ENCODE assay signal across 17 cellular contexts in genomic region chr12:96215933-96216273, GRCh38. TPM values are rescaled to one million over a fixed set of nuclear protein-coding genes. Genes with fewer than 3 reads are reported as not detected.
DNase-seq lines count a peak whose midpoint lies in the region; ATAC-seq lines count a peak whose summit lies in the region.
"Had no signal": no experiment of that assay in that cellular context is flagged by ENCODE, and none has a peak within 500 bp of the region (broad histone marks: within the 10 kb centered on the region; RNA-seq: fewer than 3 reads in every experiment).

No MANE protein-coding gene starts in this region.

- POLR2A ChIA-PET in activated CD8-positive, alpha-beta T cell treated with anti-CD3 and anti-CD28 coated beads, Interleukin-2, amount 10 ng/mL, durations not matched to agents 7 days and 5 days (lab: Charles Lee): interaction anchor here (0.8 to 1.0 kb wide), 3 partner anchors 26 to 185 kb away, joined by 3 to 4 read pairs (median 3); partner anchors contain the start of gene CDK17

- H3K27ac Mint-ChIP-seq in activated T-helper 17 cell treated with anti-CD3 and anti-CD28 coated beads, Interleukin-2, amount 50 U/mL, for 72 hours: peak overlapping the region; percentile 90
- no peak overlapping the region for H3K27ac Mint-ChIP-seq in activated CD8-positive, alpha-beta T cell treated with anti-CD3 and anti-CD28 coated beads, Interleukin-2, amount 10 ng/mL, durations not matched to agents 7 days and 5 days

- H3K27ac ChIP-seq in ACC112 (ENCODE audit: low read depth, low read length): 0 out of 2 replicates have a peak overlapping the region, but pooled peaks have one; percentile 5
- peak overlapping the region; percentile 29; the same call in 1 of the 2 replicates for H3K27ac ChIP-seq in BLaER1
- H3K27ac ChIP-seq: C4-2B, colonic mucosa, foreskin keratinocyte, ovary, SK-N-MC, thyroid gland had no signal

- H4K20me1 ChIP-seq in BLaER1: peaks cover 45% of the 10 kb centered on the region

- CTCF ChIA-PET in activated CD8-positive, alpha-beta T cell treated with anti-CD3 and anti-CD28 coated beads, Interleukin-2, amount 10 ng/mL, durations not matched to agents 7 days and 5 days (lab: Charles Lee): interaction anchor here (0.6 to 7.9 kb wide), 60 partner anchors 8 to 309 kb away, joined by 3 to 130 read pairs (median 5); partner anchors contain the start of genes CDK17 and CFAP54

- no peak for ATAC-seq in activated T-helper 17 cell treated with anti-CD3 and anti-CD28 coated beads, Interleukin-2, amount 50 U/mL, for 72 hours (replicated peaks)
- no peak for ATAC-seq in left lobe of liver
- no peak for ATAC-seq in activated CD8-positive, alpha-beta T cell treated with anti-CD3 and anti-CD28 coated beads, Interleukin-2, amount 10 ng/mL, durations not matched to agents 7 days and 5 days
- no peak for ATAC-seq in GM19328 (IDR thresholded peaks at IDR 0.05; ENCODE audit: unreplicated experiment)

- DNase-seq in left lobe of liver (ENCODE audit: low spot score) (peak; percentile 19), retina (no peak), HuH-7 (ENCODE audit: low spot score) (no peak)
- no peak for DNase-seq in activated CD8-positive, alpha-beta T cell treated with anti-CD3 and anti-CD28 coated beads, Interleukin-2, amount 10 ng/mL, durations not matched to agents 7 days and 5 days

- no peaks in the 10 kb centered on the region for H3K9me3 ChIP-seq in BLaER1
- H3K9me3 ChIP-seq: colonic mucosa, ovary, thyroid gland had no signal

- peaks cover 61% of the 10 kb centered on the region for H3K4me1 Mint-ChIP-seq in activated T-helper 17 cell treated with anti-CD3 and anti-CD28 coated beads, Interleukin-2, amount 50 U/mL, for 72 hours
- H3K4me1 Mint-ChIP-seq in activated CD8-positive, alpha-beta T cell treated with anti-CD3 and anti-CD28 coated beads, Interleukin-2, amount 10 ng/mL, durations not matched to agents 7 days and 5 days (ENCODE audit: low read depth): peaks cover 50% of the 10 kb centered on the region

- H3K79me2 ChIP-seq in ACC112 (ENCODE audit: control insufficient read depth, insufficient read depth, low read length, unreplicated experiment): peaks cover 88% of the 10 kb centered on the region

- H3K4me1 ChIP-seq in ACC112 (ENCODE audit: control insufficient read depth, insufficient read depth, low read length, unreplicated experiment): peaks cover 57% of the 10 kb centered on the region
- H3K4me1 ChIP-seq in BLaER1: peaks cover 56% of the 10 kb centered on the region
- H3K4me1 ChIP-seq: colonic mucosa had no signal

- H3K36me3 Mint-ChIP-seq in activated T-helper 17 cell treated with anti-CD3 and anti-CD28 coated beads, Interleukin-2, amount 50 U/mL, for 72 hours (ENCODE audit: low read depth): peaks cover 88% of the 10 kb centered on the region
- H3K36me3 Mint-ChIP-seq in activated CD8-positive, alpha-beta T cell treated with anti-CD3 and anti-CD28 coated beads, Interleukin-2, amount 10 ng/mL, durations not matched to agents 7 days and 5 days (ENCODE audit: low read depth): peaks cover 4% of the 10 kb centered on the region
- H3K36me3 Mint-ChIP-seq: activated naive CD4-positive, alpha-beta T cell treated with anti-CD3 and anti-CD28 coated beads, Interleukin-2, amount 50 U/mL, for 72 hours had no signal

- no peaks in the 10 kb centered on the region for H3K9me3 Mint-ChIP-seq in activated T-helper 17 cell treated with anti-CD3 and anti-CD28 coated beads, Interleukin-2, amount 50 U/mL, for 72 hours
- H3K9me3 Mint-ChIP-seq in activated CD8-positive, alpha-beta T cell treated with anti-CD3 and anti-CD28 coated beads, Interleukin-2, amount 10 ng/mL, durations not matched to agents 7 days and 5 days (ENCODE audit: insufficient read depth): no peaks in the 10 kb centered on the region
- H3K9me3 Mint-ChIP-seq: activated naive CD4-positive, alpha-beta T cell treated with anti-CD3 and anti-CD28 coated beads, Interleukin-2, amount 50 U/mL, for 72 hours; GM23338 had no signal

- peak overlapping the region; percentile 44; the same call in 1 of the 2 replicates for H3K9ac ChIP-seq in BLaER1

- H3K36me3 ChIP-seq in ACC112 (ENCODE audit: insufficient read depth, low read length) (peaks cover 12% of the 10 kb centered on the region; the same call in 1 of the 2 replicates), BLaER1 (peaks cover 38% of the 10 kb centered on the region)
- H3K36me3 ChIP-seq: colonic mucosa, ovary, thyroid gland had no signal

- H2AFZ ChIP-seq in ACC112 (ENCODE audit: low read length, unreplicated experiment): no peak overlapping the region
- H2AFZ ChIP-seq: GM23338 had no signal

- no peak overlapping the region for H3K4me3 ChIP-seq in ACC112 (ENCODE audit: low read depth, low read length)
- no peak overlapping the region for H3K4me3 ChIP-seq in BLaER1
- H3K4me3 ChIP-seq: colonic mucosa, GM23338, ovary, SK-N-MC, thyroid gland had no signal

- H3K4me3 Mint-ChIP-seq in activated T-helper 17 cell treated with anti-CD3 and anti-CD28 coated beads, Interleukin-2, amount 50 U/mL, for 72 hours: peak overlapping the region; percentile 82
- no peak overlapping the region for H3K4me3 Mint-ChIP-seq in activated CD8-positive, alpha-beta T cell treated with anti-CD3 and anti-CD28 coated beads, Interleukin-2, amount 10 ng/mL, durations not matched to agents 7 days and 5 days

- no peaks in the 10 kb centered on the region for H3K27me3 ChIP-seq in ACC112 (ENCODE audit: insufficient read depth, low read length)
- H3K27me3 ChIP-seq in BLaER1: no peaks in the 10 kb centered on the region
- H3K27me3 ChIP-seq: brain microvascular endothelial cell, colonic mucosa, foreskin keratinocyte, ovary, thyroid gland had no signal

- H3K27me3 Mint-ChIP-seq in activated T-helper 17 cell treated with anti-CD3 and anti-CD28 coated beads, Interleukin-2, amount 50 U/mL, for 72 hours: no peaks in the 10 kb centered on the region
- H3K27me3 Mint-ChIP-seq in activated CD8-positive, alpha-beta T cell treated with anti-CD3 and anti-CD28 coated beads, Interleukin-2, amount 10 ng/mL, durations not matched to agents 7 days and 5 days (ENCODE audit: low read depth): no peaks in the 10 kb centered on the region

- peak overlapping the region; percentile 88 for H3K4me2 ChIP-seq in BLaER1

RNA-seq across cellular contexts. Expression of gene ELK3, which starts 21.7 kb away (rescaled TPM):
- 10 to 100 TPM; 31.3 to 39.2 TPM for total RNA-seq in activated T-helper 17 cell treated with anti-CD3 and anti-CD28 coated beads, Interleukin-2, amount 50 U/mL, for 72 hours
- 6.6 TPM for total RNA-seq in left lobe of liver
- total RNA-seq in activated CD8-positive, alpha-beta T cell treated with anti-CD3 and anti-CD28 coated beads, Interleukin-2, amount 10 ng/mL, durations not matched to agents 7 days and 5 days: 10 to 100 TPM; 17.6 to 18.1 TPM
